ENCODE assay signal across 1 cellular context in genomic region chr19:1101337-1101698, GRCh38.
A peak's percentile ranks its signal among the peaks of the same experiment; 100 is the strongest.
TF ChIP-seq lines count a peak whose summit lies in the region.

No MANE protein-coding gene starts in this region.

TF ChIP-seq in HepG2, 621 proteins besides CTCF, POLR2A, EP300 and RAD21:
- no peak for TF ChIP-seq ZSCAN12 (CRISPR knock-in tag; IDR thresholded peaks at IDR 0.05)
- peak; percentile 14; the same call in 1 of the 2 replicates for TF ChIP-seq ZNF446 (CRISPR knock-in tag; IDR thresholded peaks at IDR 0.05)
- TF ChIP-seq NR2F2 (IDR thresholded peaks at IDR 0.05; ENCODE audit: borderline replicate concordance, low read depth) = 0 out of 2 replicates have a peak, but pooled peaks have one; percentile 17
- TF ChIP-seq ZSCAN29 (CRISPR knock-in tag; conservative IDR thresholded peaks at IDR 0.05) = 0 out of 2 replicates have a peak, but pooled peaks have one; percentile 15
- 0 out of 2 replicates have a peak, but pooled peaks have one; percentile 21 for TF ChIP-seq ZNF709 (CRISPR knock-in tag; IDR thresholded peaks at IDR 0.05)
